ENCODE assay signal across 15 cellular contexts in genomic region chr1:205256956-205257615, GRCh38.
"Had no signal": no experiment of that assay in that cellular context is flagged by ENCODE, and none has a peak within 500 bp of the region (broad histone marks: within the 10 kb centered on the region; RNA-seq: fewer than 3 reads in every experiment).

No MANE protein-coding gene starts in this region.

- H3K27ac ChIP-seq: esophagus squamous epithelium, right lobe of liver, upper lobe of left lung had no signal

- H3K4me1 ChIP-seq: right lobe of liver had no signal

- H3K4me3 ChIP-seq: adrenal gland, esophagus squamous epithelium, lung, right lobe of liver, upper lobe of left lung had no signal

- H3K4me3 Mint-ChIP-seq: activated CD4-positive, alpha-beta T cell treated with anti-CD3 and anti-CD28 coated beads, Interleukin-2, amount 10 ng/mL, durations not matched to agents 24 days and 14 days; activated T-helper 17 cell treated with anti-CD3 and anti-CD28 coated beads, Interleukin-2, amount 50 U/mL, for 72 hours; central memory CD8-positive, alpha-beta T cell; stimulated activated naive B cell treated with anti-CD40 and anti-IgM and Interleukin-4, amounts not matched to agents 10 μg/mL and 1 μg/mL and 100 μg/mL, for 72 hours; T-cell had no signal

- H3K27me3 Mint-ChIP-seq: activated CD4-positive, alpha-beta T cell treated with anti-CD3 and anti-CD28 coated beads, Interleukin-2, amount 10 ng/mL, durations not matched to agents 24 days and 14 days; activated T-helper 17 cell treated with anti-CD3 and anti-CD28 coated beads, Interleukin-2, amount 50 U/mL, for 72 hours; central memory CD8-positive, alpha-beta T cell had no signal

- H3K36me3 ChIP-seq: adrenal gland, esophagus squamous epithelium, right lobe of liver, upper lobe of left lung had no signal

- H3K27me3 ChIP-seq: adrenal gland, esophagus squamous epithelium, right lobe of liver, upper lobe of left lung had no signal

- H3K36me3 Mint-ChIP-seq: naive B cell; stimulated activated naive B cell treated with anti-CD40 and anti-IgM and Interleukin-4, amounts not matched to agents 10 μg/mL and 1 μg/mL and 100 μg/mL, for 72 hours; T-cell had no signal

- H3K9me3 ChIP-seq: adrenal gland, esophagus squamous epithelium, right lobe of liver, upper lobe of left lung had no signal

- H3K27ac Mint-ChIP-seq: activated CD4-positive, alpha-beta T cell treated with anti-CD3 and anti-CD28 coated beads, Interleukin-2, amount 10 ng/mL, durations not matched to agents 24 days and 14 days; T-cell had no signal

- DNase-seq: activated CD4-positive, alpha-beta T cell treated with anti-CD3 and anti-CD28 coated beads, Interleukin-2, amount 10 ng/mL, durations not matched to agents 24 days and 14 days; activated naive CD4-positive, alpha-beta T cell treated with anti-CD3 and anti-CD28 coated beads, Interleukin-2, amount 50 U/mL, for 16 hours; adrenal gland; foreskin fibroblast; left colon; naive B cell; right lobe of liver; stimulated activated CD4-positive, alpha-beta T cell treated with anti-CD3 and anti-CD28 coated beads, Interleukin-1b, Interleukin-23, amount 100 ng/mL, for 48 hours; stimulated activated naive B cell treated with anti-CD40 and anti-IgM and Interleukin-4, amounts not matched to agents 10 μg/mL and 1 μg/mL and 100 μg/mL, for 72 hours; T-cell; upper lobe of left lung had no signal

- H3K9me3 Mint-ChIP-seq: activated CD4-positive, alpha-beta T cell treated with anti-CD3 and anti-CD28 coated beads, Interleukin-2, amount 10 ng/mL, durations not matched to agents 24 days and 14 days; activated T-helper 17 cell treated with anti-CD3 and anti-CD28 coated beads, Interleukin-2, amount 50 U/mL, for 72 hours; central memory CD8-positive, alpha-beta T cell; naive B cell; stimulated activated naive B cell treated with anti-CD40 and anti-IgM and Interleukin-4, amounts not matched to agents 10 μg/mL and 1 μg/mL and 100 μg/mL, for 72 hours; T-cell had no signal
